22 cellular contexts compared by ENCODE assay signal in the genomic region with DNA sequence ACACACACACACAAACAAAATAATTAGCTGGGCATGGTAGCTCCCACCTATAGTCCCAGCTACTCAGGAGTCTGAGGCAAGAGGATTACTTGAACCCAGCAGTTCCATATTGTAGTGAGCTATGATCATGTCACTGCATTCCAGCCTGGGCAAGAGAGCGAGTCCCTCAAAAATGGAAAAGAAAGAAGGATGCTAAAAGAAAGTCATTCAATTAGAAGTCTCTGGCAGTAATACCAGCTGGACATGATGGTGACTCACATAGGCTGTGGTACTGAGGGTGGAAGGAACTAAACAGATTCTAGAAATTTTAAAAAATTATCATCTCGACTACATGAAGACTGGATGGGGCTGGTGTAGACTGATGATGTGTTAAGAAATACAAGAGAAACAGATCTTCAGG.
"Had no signal": no experiment of that assay in that cellular context is flagged by ENCODE, and none has a peak within 500 bp of the region (broad histone marks: within the 10 kb centered on the region; RNA-seq: fewer than 3 reads in every experiment).

No MANE protein-coding gene starts in this region.

- H3K4me3 ChIP-seq: colonic mucosa, esophagus muscularis mucosa, hepatocyte, lung, prostate gland, right lobe of liver, tibial artery, upper lobe of right lung, vagina had no signal

- H3K4me2 ChIP-seq: hepatocyte had no signal

- H3K27me3 ChIP-seq: colonic mucosa, esophagus muscularis mucosa, hepatocyte, right lobe of liver, tibial artery, upper lobe of right lung, vagina had no signal

- DNase-seq: colonic mucosa; dermis blood vessel endothelial cell; head of caudate nucleus; left colon; left ventricle myocardium superior; mesendoderm; naive B cell; nephron progenitor cell; retina; right lobe of liver; stimulated activated CD4-positive, alpha-beta T cell treated with anti-CD3 and anti-CD28 coated beads, Interleukin-15, amount 100 ng/mL, for 24 hours; stimulated activated CD4-positive, alpha-beta T cell treated with anti-CD3 and anti-CD28 coated beads, Interleukin-1b, Interleukin-23, amount 100 ng/mL, for 48 hours; stimulated activated CD4-positive, alpha-beta T cell treated with anti-CD3 and anti-CD28 coated beads, Interleukin-4, amount 100 ng/mL, for 24 hours; tibial artery; upper lobe of right lung had no signal

- H3K36me3 ChIP-seq: colonic mucosa, esophagus muscularis mucosa, prostate gland, right lobe of liver, tibial artery, upper lobe of right lung, vagina had no signal

- H3K9me3 ChIP-seq: colonic mucosa, esophagus muscularis mucosa, prostate gland, right lobe of liver, tibial artery, upper lobe of right lung, vagina had no signal

- H3K27ac ChIP-seq: colonic mucosa, esophagus muscularis mucosa, hepatocyte, parathyroid adenoma, prostate gland, right lobe of liver, tibial artery, upper lobe of right lung, vagina had no signal

- H3K79me2 ChIP-seq: hepatocyte, parathyroid adenoma had no signal

- H2AFZ ChIP-seq: hepatocyte, parathyroid adenoma had no signal

- FAIRE-seq: endothelial cell of umbilical vein had no signal

- H3K4me1 ChIP-seq: colonic mucosa, esophagus muscularis mucosa, parathyroid adenoma, prostate gland, right lobe of liver, tibial artery, upper lobe of right lung, vagina had no signal

- H3K9ac ChIP-seq: parathyroid adenoma had no signal
